ENCODE assay signal across 3 cellular contexts in genomic region chr1:238101923-238102322, GRCh38.
"Had no signal": no experiment of that assay in that cellular context is flagged by ENCODE, and none has a peak within 500 bp of the region (broad histone marks: within the 10 kb centered on the region; RNA-seq: fewer than 3 reads in every experiment).

No MANE protein-coding gene starts in this region.

- H3K4me3 ChIP-seq: GM12878 had no signal

- DNase-seq: GDM1, GF-D8 had no signal

- ATAC-seq: GM12878 had no signal
